In genomic region chr11:45095691-45096010, GRCh38 we compare ENCODE assay signal across 12 cellular contexts. TPM values are rescaled to one million over a fixed set of nuclear protein-coding genes. Genes with fewer than 3 reads are reported as not detected.
DNase-seq lines count a peak whose midpoint lies in the region; ATAC-seq and TF ChIP-seq lines count a peak whose summit lies in the region.
"Had no signal": no experiment of that assay in that cellular context is flagged by ENCODE, and none has a peak within 500 bp of the region (broad histone marks: within the 10 kb centered on the region; RNA-seq: fewer than 3 reads in every experiment).

No MANE protein-coding gene starts in this region.

- POLR2A ChIA-PET in PC-3 (lab: Charles Lee; ENCODE audit: unreplicated experiment): interaction anchor here (0.6 kb wide), 1 partner anchor 155 kb away, joined by 3 read pairs; no protein-coding TSS in a partner anchor

- CTCF ChIA-PET in PC-3 (lab: Charles Lee): no interaction called here

- no peaks in the 10 kb centered on the region for H3F3A ChIP-seq in PC-3 (ENCODE audit: low read length, unreplicated experiment)

- H3K27me3 Mint-ChIP-seq in activated T-cell treated with anti-CD3 and anti-CD28 coated beads, Interleukin-2, amount 50 U/mL, for 24 hours: peaks cover 37% of the 10 kb centered on the region
- peaks cover 21% of the 10 kb centered on the region for H3K27me3 Mint-ChIP-seq in activated T-cell treated with anti-CD3 and anti-CD28 coated beads, Interleukin-2, amount 50 U/mL, for 72 hours (ENCODE audit: low read depth)
- H3K27me3 Mint-ChIP-seq in osteocyte (ENCODE audit: unreplicated experiment): peaks cover 13% of the 10 kb centered on the region

- intact Hi-C loops in PC-3 (cut with micrococcal nuclease): no loop called here

- TF ChIP-seq CTCF in osteocyte (IDR thresholded peaks at IDR 0.05): no peak
- TF ChIP-seq CTCF in PC-3 (conservative IDR thresholded peaks at IDR 0.05; ENCODE audit: low read depth, low read length): no peak

- H3K9ac ChIP-seq in BLaER1 treated with 17β-estradiol and CSF1 and Interleukin-3, amounts not matched to agents 10 nM and 100 nM: no peak overlapping the region
- H3K9ac ChIP-seq in PC-3 (ENCODE audit: low read length): no peak overlapping the region

- H3K27ac ChIP-seq in BLaER1 treated with 17β-estradiol and CSF1 and Interleukin-3, amounts not matched to agents 10 nM and 100 nM: no peak overlapping the region
- H3K27ac ChIP-seq in PC-3 (ENCODE audit: low read length): no peak overlapping the region
- H3K27ac ChIP-seq: C4-2B had no signal

- H2AFZ ChIP-seq in PC-3 (ENCODE audit: low read length): no peak overlapping the region

- H4K20me1 ChIP-seq in BLaER1 treated with 17β-estradiol and CSF1 and Interleukin-3, amounts not matched to agents 10 nM and 100 nM: peaks cover 0 to 8% (median 0%) of the 10 kb centered on the region in 11 experiments; a peak in 3 of 22 replicates
- no peaks in the 10 kb centered on the region for H4K20me1 ChIP-seq in PC-3 (ENCODE audit: low read length)

- in situ Hi-C loops in G401 (cut with HindIII; ENCODE audit: low sequenced_read_pairs): no loop called here

- BruUV-seq in PC-3 (replicated peaks; lab: Mats Ljungman, UMichigan): no TSS peak

- H3K9me3 ChIP-seq in BLaER1 treated with 17β-estradiol and CSF1 and Interleukin-3, amounts not matched to agents 10 nM and 100 nM (replicated peaks in 1 of 11): no peaks in the 10 kb centered on the region
- H3K9me3 ChIP-seq in PC-3 (ENCODE audit: low read length): no peaks in the 10 kb centered on the region
- H3K9me3 ChIP-seq: HAP-1 had no signal

- no peaks in the 10 kb centered on the region for H3K36me3 ChIP-seq in BLaER1 treated with 17β-estradiol and CSF1 and Interleukin-3, amounts not matched to agents 10 nM and 100 nM
- no peaks in the 10 kb centered on the region for H3K36me3 ChIP-seq in PC-3 (ENCODE audit: low read depth, low read length)
- H3K36me3 ChIP-seq: HAP-1 had no signal

- no peak overlapping the region for H3K4me3 Mint-ChIP-seq in activated T-cell treated with anti-CD3 and anti-CD28 coated beads, Interleukin-2, amount 50 U/mL, for 24 hours
- H3K4me3 Mint-ChIP-seq in activated T-cell treated with anti-CD3 and anti-CD28 coated beads, Interleukin-2, amount 50 U/mL, for 72 hours: no peak overlapping the region
- H3K4me3 Mint-ChIP-seq in osteocyte (ENCODE audit: unreplicated experiment): no peak overlapping the region
- H3K4me3 Mint-ChIP-seq: CD4-positive, alpha-beta memory T cell had no signal

- H3K9me2 ChIP-seq in PC-3 (replicated peaks; ENCODE audit: low read length): no peaks in the 10 kb centered on the region; the same call in 1 of the 2 replicates

- peak overlapping the region; percentile 53 to 90 (median 71); a peak in 21 of 22 replicates for H3K4me2 ChIP-seq in BLaER1 treated with 17β-estradiol and CSF1 and Interleukin-3, amounts not matched to agents 10 nM and 100 nM
- H3K4me2 ChIP-seq in PC-3 (ENCODE audit: low read length): no peak overlapping the region

- peaks cover 39 to 86% (median 77%) of the 10 kb centered on the region in 10 experiments for H3K4me1 ChIP-seq in BLaER1 treated with 17β-estradiol and CSF1 and Interleukin-3, amounts not matched to agents 10 nM and 100 nM
- peaks cover 22% of the 10 kb centered on the region for H3K4me1 ChIP-seq in PC-3 (ENCODE audit: insufficient read depth, low read length)
- H3K4me1 ChIP-seq: HAP-1 had no signal

- H3K27me3 ChIP-seq in BLaER1 treated with 17β-estradiol and CSF1 and Interleukin-3, amounts not matched to agents 10 nM and 100 nM: no peaks in the 10 kb centered on the region
- H3K27me3 ChIP-seq in PC-3 (ENCODE audit: low read length): peaks cover 12% of the 10 kb centered on the region; the same call in 1 of the 2 replicates

- peaks cover 20% of the 10 kb centered on the region for H3K4me1 Mint-ChIP-seq in activated T-cell treated with anti-CD3 and anti-CD28 coated beads, Interleukin-2, amount 50 U/mL, for 24 hours (ENCODE audit: low read depth)
- peaks cover 19% of the 10 kb centered on the region for H3K4me1 Mint-ChIP-seq in activated T-cell treated with anti-CD3 and anti-CD28 coated beads, Interleukin-2, amount 50 U/mL, for 72 hours (ENCODE audit: low read depth)
- H3K4me1 Mint-ChIP-seq in osteocyte (ENCODE audit: unreplicated experiment): peaks cover 37% of the 10 kb centered on the region

- H3K27ac Mint-ChIP-seq in activated T-cell treated with anti-CD3 and anti-CD28 coated beads, Interleukin-2, amount 50 U/mL, for 24 hours: no peak overlapping the region
- no peak overlapping the region for H3K27ac Mint-ChIP-seq in activated T-cell treated with anti-CD3 and anti-CD28 coated beads, Interleukin-2, amount 50 U/mL, for 72 hours
- H3K27ac Mint-ChIP-seq in osteocyte (ENCODE audit: unreplicated experiment): no peak overlapping the region

- H3K79me2 ChIP-seq in PC-3 (ENCODE audit: low read length): no peaks in the 10 kb centered on the region

- DNase-seq in activated T-cell treated with anti-CD3 and anti-CD28 coated beads, Interleukin-2, amount 50 U/mL, for 24 hours: peak; percentile 3
- no peak for DNase-seq in activated T-cell treated with anti-CD3 and anti-CD28 coated beads, Interleukin-2, amount 50 U/mL, for 72 hours
- DNase-seq in ecto neural progenitor cell (ENCODE audit: low spot score): peak; percentile 21
- DNase-seq in osteocyte (ENCODE audit: extremely low spot score, unreplicated experiment): peak; percentile 60
- DNase-seq in G401 (ENCODE audit: low spot score): no peak
- DNase-seq in PC-3: no peak
- DNase-seq: ACHN; CD4-positive, alpha-beta memory T cell; DMS79 had no signal

- no peaks in the 10 kb centered on the region for H3K36me3 Mint-ChIP-seq in activated T-cell treated with anti-CD3 and anti-CD28 coated beads, Interleukin-2, amount 50 U/mL, for 24 hours (ENCODE audit: low read depth)
- no peaks in the 10 kb centered on the region for H3K36me3 Mint-ChIP-seq in activated T-cell treated with anti-CD3 and anti-CD28 coated beads, Interleukin-2, amount 50 U/mL, for 72 hours (ENCODE audit: insufficient read depth in 2 of 2)
- no peaks in the 10 kb centered on the region for H3K36me3 Mint-ChIP-seq in osteocyte (ENCODE audit: unreplicated experiment)
- H3K36me3 Mint-ChIP-seq: CD4-positive, alpha-beta memory T cell had no signal

- ATAC-seq in activated T-cell treated with anti-CD3 and anti-CD28 coated beads, Interleukin-2, amount 50 U/mL, for 72 hours (replicated peaks in 1 of 2): no peak
- no peak for ATAC-seq in PC-3

- no peak overlapping the region for H3K4me3 ChIP-seq in BLaER1 treated with 17β-estradiol and CSF1 and Interleukin-3, amounts not matched to agents 10 nM and 100 nM
- H3K4me3 ChIP-seq in PC-3 (ENCODE audit: low read length): no peak overlapping the region
- H3K4me3 ChIP-seq: HAP-1 had no signal

- H3K9me3 Mint-ChIP-seq in activated T-cell treated with anti-CD3 and anti-CD28 coated beads, Interleukin-2, amount 50 U/mL, for 24 hours: no peaks in the 10 kb centered on the region
- no peaks in the 10 kb centered on the region for H3K9me3 Mint-ChIP-seq in activated T-cell treated with anti-CD3 and anti-CD28 coated beads, Interleukin-2, amount 50 U/mL, for 72 hours
- no peaks in the 10 kb centered on the region for H3K9me3 Mint-ChIP-seq in osteocyte (ENCODE audit: unreplicated experiment)
- H3K9me3 Mint-ChIP-seq: CD4-positive, alpha-beta memory T cell had no signal

RNA-seq across cellular contexts. Expression of gene PRDM11, which starts 50.8 kb away (rescaled TPM):
- total RNA-seq in activated T-cell treated with anti-CD3 and anti-CD28 coated beads, Interleukin-2, amount 50 U/mL, for 72 hours: 1 to 10 TPM; 1.2 to 2.0 TPM
- total RNA-seq in osteocyte (22.9 and 25.4 TPM in 2 replicates), PC-3 (2014; rRNA removed) (5.0 and 6.3 TPM in 2 replicates)
- 5.1 and 7.2 TPM in 2 replicates for total RNA-seq in G401 (2014; rRNA removed; shearing (Covaris generic))

Comparison
In these comparisons a context has a peak if more than half of its experiments do, and no peak if none do; other contexts are left out.
1. DNase-seq: peak in activated T-cell treated with anti-CD3 and anti-CD28 coated beads, Interleukin-2, amount 50 U/mL, for 24 hours (single experiment), ecto neural progenitor cell (single experiment) and osteocyte (single experiment); none in activated T-cell treated with anti-CD3 and anti-CD28 coated beads, Interleukin-2, amount 50 U/mL, for 72 hours (0 of 2), G401 (single experiment) and PC-3 (single experiment).